In the genomic region with DNA sequence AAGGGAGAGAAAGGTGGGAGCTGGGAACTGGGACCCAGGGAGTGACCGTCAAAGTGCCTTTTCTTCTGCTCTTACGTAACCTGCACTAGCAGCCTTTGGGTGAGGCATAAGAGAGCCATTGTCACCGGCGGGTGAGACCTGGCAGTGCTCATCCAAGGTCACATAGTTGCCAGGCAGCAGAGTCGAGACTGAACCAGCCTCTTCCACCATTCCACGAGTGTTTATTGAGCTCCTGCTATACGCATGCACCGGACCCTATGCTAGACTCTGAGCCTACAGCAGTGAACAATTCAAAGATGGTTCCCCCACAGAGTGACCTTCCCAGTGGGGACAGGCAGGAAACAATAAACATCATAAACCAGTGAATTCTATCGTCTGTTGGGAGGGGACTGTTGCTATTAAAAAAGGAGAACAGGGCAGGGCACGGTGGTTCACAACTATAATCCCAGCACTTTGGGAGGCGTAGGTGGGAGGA, we compare ENCODE assay signal across 1 cellular context.
TF ChIP-seq lines count a peak whose summit lies in the region.

No MANE protein-coding gene starts in this region.

TF ChIP-seq in IMR-90, 13 proteins besides CTCF, POLR2A, EP300 and RAD21:
- TF ChIP-seq MAZ (IDR thresholded peaks at IDR 0.05; ENCODE audit: borderline replicate concordance, low read depth, low read length) (no peak), CEBPB (IDR thresholded peaks at IDR 0.05; ENCODE audit: low read depth, low read length) (0 out of 2 replicates have a peak, but pooled peaks have one; percentile 17)
